In the genomic region with DNA sequence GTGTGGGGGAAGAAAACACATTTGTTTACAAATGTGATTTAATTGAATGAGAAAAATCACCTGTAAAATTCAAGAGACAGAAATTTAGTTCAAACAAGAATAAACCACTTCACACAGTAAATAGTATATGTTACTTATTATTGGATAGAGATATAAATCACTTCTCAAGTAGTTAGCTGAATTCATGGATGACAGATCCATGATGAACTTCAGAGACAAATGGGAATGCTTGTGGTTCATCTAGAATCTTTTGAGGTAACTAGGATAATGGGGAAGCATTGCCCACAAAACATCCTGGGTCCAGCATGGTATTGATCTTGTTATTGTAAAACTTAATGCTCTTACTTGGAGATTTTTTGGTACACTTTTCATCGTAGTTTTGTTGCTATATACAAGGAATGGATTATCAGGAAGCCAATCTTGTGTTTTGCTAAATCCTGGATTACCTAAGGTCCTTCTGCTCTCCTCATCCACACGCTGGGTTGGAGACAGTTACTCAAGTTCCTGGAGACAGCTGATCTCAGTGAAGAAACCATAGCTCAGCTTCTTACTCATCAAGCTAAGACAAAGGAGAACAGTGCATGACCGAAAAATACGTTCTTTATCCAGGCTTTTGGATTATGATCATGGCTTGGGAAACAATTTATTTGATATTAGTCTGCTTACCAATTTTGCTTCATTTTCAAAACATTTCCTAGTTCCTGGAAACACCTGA, we compare ENCODE assay signal across 1 cellular context.
TF ChIP-seq lines count a peak whose summit lies in the region.

No MANE protein-coding gene starts in this region.

TF ChIP-seq in SK-N-SH, 30 proteins besides CTCF, POLR2A, EP300 and RAD21 (continued from another document):
- peak; percentile 78 for TF ChIP-seq PBX3 (IDR thresholded peaks at IDR 0.05)
- peak; percentile 30; the same call in 1 of the 2 replicates for TF ChIP-seq JUND (IDR thresholded peaks at IDR 0.05)
- no peak for TF ChIP-seq FOXJ3 (CRISPR knock-in tag; IDR thresholded peaks at IDR 0.05)
TF ChIP-seq in SK-N-SH: peak in this region for 3.
